ENCODE assay signal across 1 cellular context in the genomic region with DNA sequence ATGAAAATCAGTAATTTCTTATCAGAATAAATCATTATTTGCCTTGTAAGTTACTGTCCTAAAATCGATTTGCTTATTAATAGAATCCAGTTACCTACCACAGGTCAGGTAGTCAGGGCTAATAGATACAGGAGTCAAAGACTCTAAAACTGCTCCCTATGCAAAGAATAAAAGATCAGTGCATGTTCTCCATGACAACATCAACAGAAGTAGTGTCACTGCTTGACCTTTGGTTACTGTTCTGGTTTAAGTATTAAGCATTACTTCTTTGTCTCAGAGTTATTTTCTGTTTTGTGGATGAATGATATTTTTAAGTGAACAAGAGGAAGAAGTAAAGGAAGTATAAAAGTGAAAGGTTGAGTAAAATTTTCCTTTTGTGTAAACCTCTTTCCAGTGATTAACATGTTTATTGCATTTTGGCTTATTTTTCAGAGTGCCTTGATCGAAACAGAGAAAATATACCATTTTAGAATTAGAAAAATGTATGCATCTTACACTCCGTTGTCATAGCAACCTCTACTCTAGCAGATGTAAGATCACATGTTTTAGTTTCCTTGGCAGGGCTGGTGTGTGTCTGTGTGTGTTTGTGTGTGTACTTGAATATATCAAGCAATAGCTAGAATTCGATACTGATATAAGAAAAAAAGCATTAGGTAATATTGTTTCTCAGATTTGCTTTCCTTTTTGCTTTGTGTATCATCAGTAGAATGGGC.
A peak's percentile ranks its signal among the peaks of the same experiment; 100 is the strongest.
TF ChIP-seq lines count a peak whose summit lies in the region.

No MANE protein-coding gene starts in this region.

TF ChIP-seq in GM12878, 131 proteins besides CTCF, POLR2A, EP300 and RAD21:
- no peak for TF ChIP-seq E2F8 (IDR thresholded peaks at IDR 0.05; ENCODE audit: low read depth, partially characterized antibody)
- TF ChIP-seq CHD2 (IDR thresholded peaks at IDR 0.05; ENCODE audit: borderline replicate concordance, low read depth, low read length) = no peak
- no peak for TF ChIP-seq ESRRA (IDR thresholded peaks at IDR 0.05; ENCODE audit: low read length)
- 0 out of 2 replicates have a peak, but pooled peaks have one; percentile 45 for TF ChIP-seq BMI1 (IDR thresholded peaks at IDR 0.05; ENCODE audit: borderline replicate concordance)
TF ChIP-seq in GM12878: peak in this region for 1.
